ENCODE assay signal across 11 cellular contexts in the genomic region with DNA sequence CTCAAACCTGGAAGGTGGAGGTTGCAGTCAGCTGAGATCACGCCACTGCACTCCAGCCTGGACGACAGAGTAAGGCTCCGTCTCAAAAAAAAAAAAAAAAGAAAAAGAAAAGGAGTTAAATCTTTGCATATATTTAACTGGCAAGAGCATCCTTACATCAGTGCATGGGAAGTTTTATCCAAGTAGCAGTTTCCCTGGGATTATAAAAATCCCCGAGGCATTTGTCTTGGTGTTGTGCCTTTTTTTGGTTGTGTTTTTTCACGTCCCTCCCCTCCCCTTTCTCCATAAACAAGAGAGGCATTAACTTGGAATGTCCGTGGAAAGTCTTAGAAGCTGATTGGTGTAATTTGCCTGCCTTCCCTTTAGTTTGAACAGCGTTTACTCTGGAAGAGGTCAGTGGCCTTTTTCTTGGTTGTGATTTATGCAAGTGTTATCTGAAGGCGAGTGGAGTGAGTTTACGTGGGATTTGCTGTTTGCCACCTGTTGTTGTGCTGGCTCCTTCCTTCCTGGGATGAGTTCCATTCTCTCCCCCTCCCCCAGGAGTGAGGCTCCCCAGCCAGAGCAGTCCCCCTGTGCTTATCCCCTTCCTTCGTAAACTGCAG. TPM values are rescaled to one million over a fixed set of nuclear protein-coding genes. Genes with fewer than 3 reads are reported as not detected.
DNase-seq lines count a peak whose midpoint lies in the region; ATAC-seq, FAIRE-seq and TF ChIP-seq lines count a peak whose summit lies in the region.
"Had no signal": no experiment of that assay in that cellular context is flagged by ENCODE, and none has a peak within 500 bp of the region (broad histone marks: within the 10 kb centered on the region; RNA-seq: fewer than 3 reads in every experiment).

No MANE protein-coding gene starts in this region.

- peak; percentile 30 for DNase-seq in DMS 273 (lab: John Stamatoyannopoulos, UW; ENCODE audit: unreplicated experiment)
- DNase-seq in DMS 273 treated with DMSO at 0.1 percent for 48 hours (lab: John Stamatoyannopoulos, UW), result no peak
- DNase-seq in activated naive CD8-positive, alpha-beta T cell treated with anti-CD3 and anti-CD28 coated beads, Interleukin-2, amount 50 U/mL, for 24 hours, result no peak
- DNase-seq in keratinocyte (ENCODE audit: low read depth, low spot score), result no peak
- DNase-seq in stomach, result no peak
- DNase-seq in NCI-H345 treated with DMSO at 0.1 percent for 48 hours (lab: John Stamatoyannopoulos, UW; ENCODE audit: unreplicated experiment), result no peak
- DNase-seq in ureter (ENCODE audit: low spot score), result no peak
- DNase-seq: activated CD4-positive, alpha-beta T cell treated with anti-CD3 and anti-CD28 coated beads for 1 hour; MG63 had no signal

- no peaks in the 10 kb centered on the region for H3K27me3 ChIP-seq in keratinocyte (ENCODE audit: control insufficient read depth, extremely low read depth, insufficient read depth, low read length)
- H3K27me3 ChIP-seq in stomach, result no peaks in the 10 kb centered on the region
- H3K27me3 ChIP-seq: MG63 had no signal

- intact Hi-C loops in stomach (cut with DNase I; ENCODE audit: low total_unique reads), result loop anchor here (10.0 kb wide), 1 partner anchor 50 kb away; no protein-coding TSS in a partner anchor

- H3K9me3 ChIP-seq in keratinocyte (ENCODE audit: control insufficient read depth, low read depth, low read length) (no peaks in the 10 kb centered on the region), stomach (no peaks in the 10 kb centered on the region)
- H3K9me3 ChIP-seq: MG63 had no signal

- dilution Hi-C loops in keratinocyte (cut with MboI; ENCODE audit: extremely low pct_ligation_motif_present, low sequenced_read_pairs), result no loop called here

- no peak for TF ChIP-seq POLR2A in stomach (IDR thresholded peaks at IDR 0.05)

- H3K4me1 ChIP-seq in keratinocyte (ENCODE audit: control insufficient read depth, extremely low read depth, insufficient read depth, low read length) (peaks cover 84% of the 10 kb centered on the region), stomach (peaks cover 93 to 100% (median 98%) of the 10 kb centered on the region in 4 donors)

- peaks cover 4 to 37% of the 10 kb centered on the region in 2 experiments for H3K36me3 ChIP-seq in keratinocyte (ENCODE audit: control insufficient read depth in 2 of 2, extremely low read depth in 1 of 2, insufficient read depth in 2 of 2, low read length in 2 of 2)
- peaks cover 0 to 6% (median 2%) of the 10 kb centered on the region in 4 donors for H3K36me3 ChIP-seq in stomach

- H3K36me3 Mint-ChIP-seq in activated naive CD8-positive, alpha-beta T cell treated with anti-CD3 and anti-CD28 coated beads, Interleukin-2, amount 50 U/mL, for 24 hours (ENCODE audit: low read depth), result peaks cover 27% of the 10 kb centered on the region

- H3K4me3 Mint-ChIP-seq in activated naive CD8-positive, alpha-beta T cell treated with anti-CD3 and anti-CD28 coated beads, Interleukin-2, amount 50 U/mL, for 24 hours, result peak overlapping the region; percentile 22

- no peak for TF ChIP-seq CTCF in keratinocyte (optimal IDR thresholded peaks at IDR 0.05 in 1 of 3, IDR thresholded peaks at IDR 0.05 in 1 of 3, conservative IDR thresholded peaks at IDR 0.05 in 1 of 3; ENCODE audit: extremely low read depth in 1 of 3, insufficient read depth in 2 of 3, low read length in 3 of 3)
- TF ChIP-seq CTCF in stomach (IDR thresholded peaks at IDR 0.05), result no peak

- H3K79me2 ChIP-seq in keratinocyte (ENCODE audit: control insufficient read depth, insufficient read depth, low read length), result peaks cover 81% of the 10 kb centered on the region

- peaks cover 7% of the 10 kb centered on the region for H4K20me1 ChIP-seq in keratinocyte (ENCODE audit: control insufficient read depth, extremely low read depth, insufficient read depth, low read length)

- ATAC-seq in activated naive CD8-positive, alpha-beta T cell treated with anti-CD3 and anti-CD28 coated beads, Interleukin-2, amount 50 U/mL, for 24 hours, result no peak
- no peak for ATAC-seq in GM21619 (IDR thresholded peaks at IDR 0.05; ENCODE audit: unreplicated experiment)

- H3K27ac ChIP-seq in keratinocyte (ENCODE audit: control insufficient read depth, insufficient read depth, low read length), result peak overlapping the region; percentile 98
- peak overlapping the region; percentile 87 to 99 (median 96) for H3K27ac ChIP-seq in stomach

- peak overlapping the region; percentile 25 for H3K4me2 ChIP-seq in keratinocyte (ENCODE audit: control insufficient read depth, extremely low read depth, insufficient read depth, low read depth, low read length)

- WGBS in stomach, 5 donors, result 16 to 22% (median 18%) methylated on average over 10 of the region's 10 CpGs

- no peaks in the 10 kb centered on the region for H3K9me1 ChIP-seq in keratinocyte (ENCODE audit: control insufficient read depth, extremely low read depth, insufficient read depth, low read length)

- H3K4me1 Mint-ChIP-seq in activated naive CD8-positive, alpha-beta T cell treated with anti-CD3 and anti-CD28 coated beads, Interleukin-2, amount 50 U/mL, for 24 hours, result peaks cover 88% of the 10 kb centered on the region

- H3K27ac Mint-ChIP-seq in activated naive CD8-positive, alpha-beta T cell treated with anti-CD3 and anti-CD28 coated beads, Interleukin-2, amount 50 U/mL, for 24 hours, result peak overlapping the region; percentile 69

- peaks cover 4% of the 10 kb centered on the region for H3K27me3 Mint-ChIP-seq in activated naive CD8-positive, alpha-beta T cell treated with anti-CD3 and anti-CD28 coated beads, Interleukin-2, amount 50 U/mL, for 24 hours

- no peak for FAIRE-seq in keratinocyte (lab: Jason Lieb, UNC)

- H3K9ac ChIP-seq in keratinocyte (ENCODE audit: control insufficient read depth, extremely low read depth, insufficient read depth, low read length), result peak overlapping the region; percentile 80

- no peak for TF ChIP-seq EP300 in stomach (IDR thresholded peaks at IDR 0.05)

- H3K4me3 ChIP-seq in keratinocyte (ENCODE audit: control insufficient read depth in 2 of 3, extremely low read depth in 1 of 3, insufficient read depth in 2 of 3, low read depth in 1 of 3, low read length in 3 of 3) (no peak overlapping the region), stomach (peak overlapping the region in 1 of 4 donors; percentile 4)
- H3K4me3 ChIP-seq: MG63 had no signal

- H2AFZ ChIP-seq in keratinocyte (ENCODE audit: control insufficient read depth, low read length), result no peak overlapping the region

- no peaks in the 10 kb centered on the region for H3K9me3 Mint-ChIP-seq in activated naive CD8-positive, alpha-beta T cell treated with anti-CD3 and anti-CD28 coated beads, Interleukin-2, amount 50 U/mL, for 24 hours

RNA-seq across cellular contexts. Expression of gene ACTN4, which starts 7.1 kb away (rescaled TPM):
- polyA plus RNA-seq in keratinocyte (463 to 720 TPM (median 526 TPM) in 3 replicates), stomach (10 to 100 TPM; 55.3 to 87.2 (median 75.0) TPM)
- 762 TPM for polyA plus RNA-seq in keratinocyte (2011; ENCODE audit: low read depth)
- 452 and 468 TPM in 2 replicates for polyA plus RNA-seq in keratinocyte (2011; cell fraction: cytosol; rRNA removed)
- polyA plus RNA-seq in keratinocyte (2011; cell fraction: nucleus; rRNA removed), result 1,020 and 1,377 TPM in 2 replicates
- polyA plus RNA-seq in keratinocyte (2012; ENCODE audit: low replicate concordance), result 537 and 1,150 TPM in 2 replicates
- polyA minus RNA-seq in keratinocyte, result 417 to 1,584 TPM (median 501 TPM) in 3 replicates
- 376 TPM for polyA minus RNA-seq in keratinocyte (2011; cell fraction: cytosol; rRNA and poly(A)+ RNA removed)
- 400 and 697 TPM in 2 replicates for polyA minus RNA-seq in keratinocyte (2011; cell fraction: nucleus; rRNA and poly(A)+ RNA removed)
- total RNA-seq in stomach (100 to 1,000 TPM; 254 to 343 (median 319) TPM), ureter (656 TPM)

RNA-seq across cellular contexts. Expression of gene EIF3K, which starts 35.6 kb away (rescaled TPM):
- polyA plus RNA-seq in keratinocyte, result 240 to 304 TPM (median 260 TPM) in 3 replicates
- polyA plus RNA-seq in keratinocyte (2011; ENCODE audit: low read depth), result 262 TPM
- 399 and 557 TPM in 2 replicates for polyA plus RNA-seq in keratinocyte (2011; cell fraction: cytosol; rRNA removed)
- 275 and 357 TPM in 2 replicates for polyA plus RNA-seq in keratinocyte (2011; cell fraction: nucleus; rRNA removed)
- polyA plus RNA-seq in keratinocyte (2012; ENCODE audit: low replicate concordance), result 276 and 339 TPM in 2 replicates
- 344 to 553 TPM (median 352 TPM) in 3 replicates for polyA minus RNA-seq in keratinocyte
- 270 TPM for polyA minus RNA-seq in keratinocyte (2011; cell fraction: cytosol; rRNA and poly(A)+ RNA removed)
- 60.8 and 84.1 TPM in 2 replicates for polyA minus RNA-seq in keratinocyte (2011; cell fraction: nucleus; rRNA and poly(A)+ RNA removed)
- total RNA-seq in stomach, result 100 to 1,000 TPM; 203 to 889 (median 283) TPM
- polyA plus RNA-seq in stomach, result 100 to 1,000 TPM; 347 to 495 (median 349) TPM
- total RNA-seq in ureter, result 322 TPM

RNA-seq across cellular contexts. Expression of gene MAP4K1, which starts 36.8 kb away (rescaled TPM):
- 0.22 to 0.25 TPM in 2 of 3 replicates, not detected in the other for polyA plus RNA-seq in keratinocyte
- polyA plus RNA-seq in keratinocyte (2011; ENCODE audit: low read depth), result not detected
- polyA plus RNA-seq in keratinocyte (2011; cell fraction: cytosol; rRNA removed), result 0.06 TPM in 1 of 2 replicates, not detected in the other
- 0.52 and 0.60 TPM in 2 replicates for polyA plus RNA-seq in keratinocyte (2011; cell fraction: nucleus; rRNA removed)
- polyA plus RNA-seq in keratinocyte (2012; ENCODE audit: low replicate concordance), result 0.23 and 0.81 TPM in 2 replicates
- polyA minus RNA-seq in keratinocyte, result not detected in 3 replicates
- not detected for polyA minus RNA-seq in keratinocyte (2011; cell fraction: cytosol; rRNA and poly(A)+ RNA removed)
- polyA minus RNA-seq in keratinocyte (2011; cell fraction: nucleus; rRNA and poly(A)+ RNA removed), result not detected in 2 replicates
- 10 to 100 TPM in 1 of 5 donors, 1 to 10 TPM in 3, not detected in 1; 1.2 to 12.9 (median 5.2) TPM for total RNA-seq in stomach
- polyA plus RNA-seq in stomach, result 1 to 10 TPM; 4.4 to 5.3 (median 5.0) TPM
- 9.0 TPM for total RNA-seq in ureter
- total RNA-seq: glomerular endothelial cell had no signal
